In genomic region chrX:133838761-133839676, GRCh38 we compare ENCODE assay signal across 8 cellular contexts.
DNase-seq lines count a peak whose midpoint lies in the region; ATAC-seq and FAIRE-seq lines count a peak whose summit lies in the region.

No MANE protein-coding gene starts in this region.

- intact Hi-C loops in left colon (cut with DNase I, micrococcal nuclease): no loop called here

- no peak for FAIRE-seq in urothelium cell line (lab: Jason Lieb, UNC)

- ATAC-seq in left colon: peak; percentile 46
- ATAC-seq in HG02610 (IDR thresholded peaks at IDR 0.05; ENCODE audit: unreplicated experiment): no peak

- in situ Hi-C loops in ACHN (cut with HindIII; ENCODE audit: low pct_ligation_motif_present, low pct_unique_long_range_greater_than_20kb, low sequenced_read_pairs): no loop called here

- peak; percentile 21 for DNase-seq in ACHN
- peak; percentile 28 for DNase-seq in EH (ENCODE audit: low read depth)
- peak; percentile 24 for DNase-seq in NCI-H460 (ENCODE audit: extremely low read depth, low read depth)
- DNase-seq in astrocyte of the hippocampus (ENCODE audit: low read depth, low spot score): peak; percentile 54
- DNase-seq in left colon: peak in 1 of 2 donors; percentile 16
- DNase-seq in urothelium cell line (ENCODE audit: low spot score): peak; percentile 11
- DNase-seq in GF-D8 (lab: John Stamatoyannopoulos, UW): no peak
